Comparison of ENCODE assay signal across 8 cellular contexts in genomic region chr4:86594559-86595425, GRCh38. TPM values are rescaled to one million over a fixed set of nuclear protein-coding genes. Genes with fewer than 3 reads are reported as not detected.
A peak's percentile ranks its signal among the peaks of the same experiment; 100 is the strongest.
DNase-seq lines count a peak whose midpoint lies in the region; ATAC-seq and TF ChIP-seq lines count a peak whose summit lies in the region.

No MANE protein-coding gene starts in this region.

- no peaks in the 10 kb centered on the region for H3K4me1 ChIP-seq in DOHH2 (ENCODE audit: control insufficient read depth, low read length)

- POLR2A ChIA-PET in T-cell (lab: Charles Lee) = interaction anchor here in 1 of 2 donors (0.6 kb wide), 1 partner anchor 394 kb away, joined by 4 read pairs; no protein-coding TSS in a partner anchor

- H3K27me3 ChIP-seq in DOHH2 (ENCODE audit: control insufficient read depth, low read length) = peaks cover 28% of the 10 kb centered on the region

- DNase-seq in HT-29 (ENCODE audit: low spot score) (peak; percentile 66), T-cell (peak in 10 of 34 experiments; percentile 0 to 8 (median 4)), coronary artery (ENCODE audit: low spot score) (peak; percentile 77), left colon (peak in 1 of 2 donors; percentile 39), GM19240 (ENCODE audit: insufficient read length, low spot score) (no peak)
- DNase-seq in stimulated activated CD4-positive, alpha-beta T cell treated with anti-CD3 and anti-CD28 coated beads, Interleukin-4, amount 100 ng/mL, for 24 hours = peak; percentile 9

- peak overlapping the region; percentile 39 for H3K4me2 ChIP-seq in DOHH2 (ENCODE audit: low read length)

- H3K79me2 ChIP-seq in DOHH2 (ENCODE audit: control insufficient read depth, low read length) = no peaks in the 10 kb centered on the region

- H3K36me3 ChIP-seq in DOHH2 (ENCODE audit: control insufficient read depth, low read length) = no peaks in the 10 kb centered on the region

- H3K27me3 Mint-ChIP-seq in T-cell = peaks cover 33 to 45% of the 10 kb centered on the region in 2 donors

- no peaks in the 10 kb centered on the region for H3K9me3 Mint-ChIP-seq in T-cell

- no peaks in the 10 kb centered on the region for H3K9me3 ChIP-seq in DOHH2 (ENCODE audit: control insufficient read depth, insufficient read depth, low read length)

- peak overlapping the region; percentile 75 to 83 (median 80) for H3K4me3 Mint-ChIP-seq in T-cell

- H3K27ac ChIP-seq in DOHH2 (ENCODE audit: low read depth, low read length) (no peak overlapping the region), coronary artery (peak overlapping the region; percentile 61 to 97)

- no peaks in the 10 kb centered on the region for H3K9me2 ChIP-seq in DOHH2 (replicated peaks; ENCODE audit: control insufficient read depth, low read length)

- TF ChIP-seq CTCF in DOHH2 (IDR thresholded peaks at IDR 0.05; ENCODE audit: low read depth, low read length, poor library complexity, severe bottlenecking) (no peak), coronary artery (IDR thresholded peaks at IDR 0.05) (no peak)

- H3K4me1 Mint-ChIP-seq in T-cell = peaks cover 15 to 22% (median 20%) of the 10 kb centered on the region in 3 donors

- H3K36me3 Mint-ChIP-seq in T-cell = no peaks in the 10 kb centered on the region

- intact Hi-C loops in left colon (cut with DNase I, micrococcal nuclease) = no loop called here

- H3K4me3 ChIP-seq in DOHH2 (ENCODE audit: low read length) (peak overlapping the region; percentile 21; the same call in 1 of the 2 replicates), coronary artery (peak overlapping the region; percentile 87)

- peak; percentile 17 for ATAC-seq in GM21367 (IDR thresholded peaks at IDR 0.05; ENCODE audit: unreplicated experiment)
- peak; percentile 34 to 54 (median 41) for ATAC-seq in T-cell (replicated peaks in 1 of 4)
- ATAC-seq in left colon = peak; percentile 60

- H4K20me1 ChIP-seq in DOHH2 (ENCODE audit: control insufficient read depth, insufficient read depth, low read depth, low read length) = no peaks in the 10 kb centered on the region

- H3F3A ChIP-seq in DOHH2 (ENCODE audit: control insufficient read depth, insufficient read depth) = no peaks in the 10 kb centered on the region

- H3K27ac Mint-ChIP-seq in T-cell = peak overlapping the region; percentile 53 to 55

- CTCF ChIA-PET in T-cell (lab: Charles Lee) = interaction anchor here in 1 of 2 donors (0.7 to 1.1 kb wide), 3 partner anchors 69 to 99 kb away, joined by 3 to 5 read pairs (median 4); no protein-coding TSS in a partner anchor

RNA-seq across cellular contexts. Expression of gene PTPN13, which starts 0.7 kb away (rescaled TPM):
- total RNA-seq in HT-29 (2014; rRNA removed; shearing (Covaris generic)) = 6.1 and 8.9 TPM in 2 replicates
- total RNA-seq in T-cell = 1 to 10 TPM in 4 of 5 donors, under 1 TPM in 1; 0.90 to 8.1 (median 5.2) TPM
- total RNA-seq in left colon = 1 to 10 TPM; 4.3 to 4.8 TPM
